ENCODE assay signal across 27 cellular contexts in genomic region chr19:30672926-30673325, GRCh38.
"Had no signal": no experiment of that assay in that cellular context is flagged by ENCODE, and none has a peak within 500 bp of the region (broad histone marks: within the 10 kb centered on the region; RNA-seq: fewer than 3 reads in every experiment).

No MANE protein-coding gene starts in this region.

- H3K27ac ChIP-seq: left lung, lower lobe of right lung, ovary, right atrium auricular region, right lobe of liver, suprapubic skin, thoracic aorta, tibial artery, uterus had no signal

- H3K4me1 Mint-ChIP-seq: naive thymus-derived CD4-positive, alpha-beta T cell; stimulated activated naive B cell treated with anti-CD40 and anti-IgM and Interleukin-4, amounts not matched to agents 10 μg/mL and 1 μg/mL and 100 μg/mL, for 72 hours had no signal

- H3K27me3 ChIP-seq: ovary, right atrium auricular region, right lobe of liver, uterus had no signal

- H3K9me3 Mint-ChIP-seq: naive thymus-derived CD4-positive, alpha-beta T cell; natural killer cell treated with Interleukin-12 subunit alpha and Interleukin-12 subunit beta and Interleukin-15 and Interleukin-18, amount 100 ng/mL, for 72 hours had no signal

- H3K4me2 ChIP-seq: smooth muscle cell had no signal

- H3K4me1 ChIP-seq: left lung, lower lobe of right lung, right lobe of liver, uterus had no signal

- H3K36me3 Mint-ChIP-seq: naive thymus-derived CD4-positive, alpha-beta T cell; natural killer cell treated with Interleukin-12 subunit alpha and Interleukin-12 subunit beta and Interleukin-15 and Interleukin-18, amount 100 ng/mL, for 72 hours; stimulated activated naive B cell treated with anti-CD40 and anti-IgM and Interleukin-4, amounts not matched to agents 10 μg/mL and 1 μg/mL and 100 μg/mL, for 72 hours had no signal

- H3K4me3 ChIP-seq: left lung, lower lobe of right lung, mucosa of descending colon, ovary, right atrium auricular region, right lobe of liver, smooth muscle cell, suprapubic skin, thoracic aorta, tibial artery, uterus had no signal

- FAIRE-seq: kidney had no signal

- H3K36me3 ChIP-seq: left lung, lower lobe of right lung, ovary, right atrium auricular region, right lobe of liver, suprapubic skin, thoracic aorta, tibial artery, uterus had no signal

- H3K4me3 Mint-ChIP-seq: naive thymus-derived CD4-positive, alpha-beta T cell; natural killer cell treated with Interleukin-12 subunit alpha and Interleukin-12 subunit beta and Interleukin-15 and Interleukin-18, amount 100 ng/mL, for 72 hours; stimulated activated naive B cell treated with anti-CD40 and anti-IgM and Interleukin-4, amounts not matched to agents 10 μg/mL and 1 μg/mL and 100 μg/mL, for 72 hours had no signal

- H3K27ac Mint-ChIP-seq: naive thymus-derived CD4-positive, alpha-beta T cell; natural killer cell treated with Interleukin-12 subunit alpha and Interleukin-12 subunit beta and Interleukin-15 and Interleukin-18, amount 100 ng/mL, for 72 hours; progenitor cell of endocrine pancreas; stimulated activated naive B cell treated with anti-CD40 and anti-IgM and Interleukin-4, amounts not matched to agents 10 μg/mL and 1 μg/mL and 100 μg/mL, for 72 hours had no signal

- H3K9me3 ChIP-seq: left lung, lower lobe of right lung, mucosa of descending colon, ovary, right atrium auricular region, right lobe of liver, suprapubic skin, thoracic aorta, tibial artery, uterus had no signal

- ATAC-seq: left colon; left lung; mucosa of descending colon; naive thymus-derived CD4-positive, alpha-beta T cell; natural killer cell treated with Interleukin-12 subunit alpha and Interleukin-12 subunit beta and Interleukin-15 and Interleukin-18, amount 100 ng/mL, for 72 hours; right lobe of liver; stimulated activated naive B cell treated with anti-CD40 and anti-IgM and Interleukin-4, amounts not matched to agents 10 μg/mL and 1 μg/mL and 100 μg/mL, for 72 hours; stimulated activated naive CD8-positive, alpha-beta T cell treated with anti-CD3 and anti-CD28 coated beads, Interleukin-15, Interleukin-2, amounts not matched to agents 100 U/mL and 50 U/mL, for 24 hours had no signal

- DNase-seq: hippocampal formation; kidney; left colon; left lung; lower lobe of right lung; mammary epithelial cell; mesenchymal stem cell; midbrain; mucosa of descending colon; naive thymus-derived CD4-positive, alpha-beta T cell; ovary; right lobe of liver; stimulated activated CD4-positive, alpha-beta T cell treated with anti-CD3 and anti-CD28 coated beads, Interleukin-12 subunit alpha, Interleukin-12 subunit beta, amount 100 ng/mL, for 4 hours; stimulated activated CD4-positive, alpha-beta T cell treated with anti-CD3 and anti-CD28 coated beads, Interleukin-15, amount 100 ng/mL, for 24 hours; stimulated activated CD4-positive, alpha-beta T cell treated with anti-CD3 and anti-CD28 coated beads, Interleukin-2, amount 100 ng/mL, for 24 hours; stimulated activated CD4-positive, alpha-beta T cell treated with anti-CD3 and anti-CD28 coated beads, Interleukin-4, amount 100 ng/mL, for 1 hour; stimulated activated naive B cell treated with anti-CD40 and anti-IgM and Interleukin-4, amounts not matched to agents 10 μg/mL and 1 μg/mL and 100 μg/mL, for 72 hours; stimulated activated naive CD8-positive, alpha-beta T cell treated with anti-CD3 and anti-CD28 coated beads, Interleukin-15, Interleukin-2, amounts not matched to agents 100 U/mL and 50 U/mL, for 24 hours; tibial artery; trophoblast cell; uterus had no signal
